Comparison of ENCODE assay signal across 8 cellular contexts in the genomic region with DNA sequence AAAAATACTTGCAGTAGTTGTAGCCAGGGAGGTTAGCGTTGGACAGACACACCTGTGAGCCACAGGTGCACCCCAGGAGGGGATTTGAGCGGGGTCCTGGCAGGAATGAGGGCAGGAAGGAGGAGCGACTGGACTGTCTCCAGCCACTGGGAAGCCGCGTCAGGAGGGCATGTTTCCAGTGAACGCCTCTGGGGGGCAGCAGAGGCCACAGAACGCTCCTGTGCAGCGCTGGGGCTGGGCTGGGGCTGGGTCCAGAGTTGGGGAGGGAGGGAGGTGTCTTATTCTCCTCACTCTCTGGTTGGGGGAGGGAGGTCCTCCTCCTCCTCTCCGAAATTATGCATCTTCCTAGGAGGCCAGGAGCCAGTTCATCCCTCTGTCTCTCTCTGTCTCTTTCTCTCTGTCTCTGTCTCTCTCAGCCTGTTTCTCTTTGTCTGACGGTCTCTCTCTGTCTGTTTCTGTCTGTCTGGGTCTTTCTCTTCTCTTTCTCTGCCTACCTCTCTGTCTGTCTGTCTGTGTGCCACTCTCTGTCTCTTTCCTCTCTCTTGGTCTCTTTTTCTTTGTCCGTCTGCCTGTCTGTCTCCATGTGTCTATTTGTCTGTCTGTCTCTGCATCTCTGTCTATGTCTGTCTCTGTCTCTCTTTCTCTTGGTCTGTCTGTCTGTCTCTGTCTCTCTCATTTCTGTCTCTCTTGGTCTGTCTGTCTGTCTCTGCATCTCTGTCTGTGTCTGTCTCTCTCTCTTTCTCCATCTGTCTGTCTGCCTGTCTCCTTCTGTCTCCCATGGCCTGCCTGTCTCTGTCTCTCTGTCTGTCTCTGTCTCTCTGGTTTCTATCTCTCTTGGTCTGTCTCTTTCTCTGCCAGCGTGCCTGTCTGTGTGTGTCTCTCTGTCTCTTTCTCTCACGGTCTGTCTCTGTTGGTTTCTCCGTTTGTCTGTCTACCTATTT. TPM values are rescaled to one million over a fixed set of nuclear protein-coding genes. Genes with fewer than 3 reads are reported as not detected.
DNase-seq lines count a peak whose midpoint lies in the region; ATAC-seq and TF ChIP-seq lines count a peak whose summit lies in the region.

No MANE protein-coding gene starts in this region.

- intact Hi-C loops in Calu3 (cut with micrococcal nuclease; ENCODE audit: unreplicated experiment) = loop anchor here (5.0 to 10.0 kb wide), 2 partner anchors 173 to 765 kb away; no protein-coding TSS in a partner anchor
- intact Hi-C loops in colonic mucosa (cut with DNase I) = loop anchor here (10.0 kb wide), 2 partner anchors 625 to 775 kb away; partner anchors contain the start of gene EIF3B

- peaks cover 62% of the 10 kb centered on the region for H3K27me3 Mint-ChIP-seq in Calu3 (ENCODE audit: unreplicated experiment)

- TF ChIP-seq CTCF in Calu3 (IDR thresholded peaks at IDR 0.05; ENCODE audit: unreplicated experiment) (peak; percentile 95), colonic mucosa (IDR thresholded peaks at IDR 0.05) (peak; percentile 72), liver (IDR thresholded peaks at IDR 0.05; ENCODE audit: low read depth, low read length, missing input control) (peak; percentile 74)

- TF ChIP-seq RAD21 in liver (IDR thresholded peaks at IDR 0.05) = peak; percentile 85 to 93

- H3K9me3 ChIP-seq in HAP-1 (no peaks in the 10 kb centered on the region), colonic mucosa (no peaks in the 10 kb centered on the region), liver (ENCODE audit: control insufficient read depth in 4 of 4, low read length in 3 of 4) (no peaks in the 10 kb centered on the region)

- in situ Hi-C loops in HAP-1 (cut with MboI; ENCODE audit: low sequenced_read_pairs) = no loop called here

- no TSS peak for BruUV-seq in Calu3 (replicated peaks; lab: Mats Ljungman, UMichigan)

- H3K27me3 ChIP-seq in HAP-1 (ENCODE audit: low read depth) (no peaks in the 10 kb centered on the region), colonic mucosa (no peaks in the 10 kb centered on the region), liver (ENCODE audit: control insufficient read depth in 4 of 4, insufficient read depth in 4 of 4, low read length in 3 of 4) (no peaks in the 10 kb centered on the region)

- no peaks in the 10 kb centered on the region for H3K36me3 ChIP-seq in HAP-1 (replicated peaks)
- no peaks in the 10 kb centered on the region for H3K36me3 ChIP-seq in colonic mucosa
- H3K36me3 ChIP-seq in liver (ENCODE audit: control insufficient read depth in 4 of 4, insufficient read depth in 3 of 4, low read depth in 1 of 4, low read length in 3 of 4) = no peaks in the 10 kb centered on the region

- ATAC-seq in GM19397 (IDR thresholded peaks at IDR 0.05; ENCODE audit: unreplicated experiment) = no peak

- H3K9ac ChIP-seq in colonic mucosa (ENCODE audit: low read depth in 2 of 2, low read length in 2 of 2) = no peak overlapping the region
- H3K9ac ChIP-seq in liver (ENCODE audit: low read depth in 1 of 2, low read length in 2 of 2) = no peak overlapping the region

- CTCF ChIA-PET in Calu3 (lab: Charles Lee) = interaction anchor here (0.6 to 1.0 kb wide), 4 partner anchors 12 to 629 kb away, joined by 3 to 6 read pairs (median 4); no protein-coding TSS in a partner anchor

- WGBS in liver = 29% methylated on average over 14 of the region's 14 CpGs

- no peak overlapping the region for H3K27ac Mint-ChIP-seq in Calu3 (ENCODE audit: unreplicated experiment)

- H3K4me3 ChIP-seq in HAP-1 (no peak overlapping the region), colonic mucosa (no peak overlapping the region), liver (ENCODE audit: low read depth in 1 of 3, low read length in 3 of 3) (no peak overlapping the region)

- no peak overlapping the region for H3K4me3 Mint-ChIP-seq in Calu3 (ENCODE audit: low read depth, unreplicated experiment)

- peak; percentile 91 for DNase-seq in Calu3
- DNase-seq in HAP-1 (ENCODE audit: low spot score in 2 of 2) = peak; percentile 59 to 87
- peak; percentile 65 for DNase-seq in NCI-H345 (lab: John Stamatoyannopoulos, UW)
- DNase-seq in activated CD4-positive, alpha-beta T cell treated with anti-CD3 and anti-CD28 coated beads for 48 hours = peak; percentile 81
- DNase-seq in colonic mucosa = peak; percentile 75
- DNase-seq in stimulated activated CD4-positive, alpha-beta T cell treated with anti-CD3 and anti-CD28 coated beads, TNF-alpha, amount 100 ng/mL, for 48 hours (ENCODE audit: low read depth in 3 of 3) = peak; percentile 43 to 57 (median 55)

- H3K4me1 ChIP-seq in HAP-1 = peaks cover 12% of the 10 kb centered on the region
- H3K4me1 ChIP-seq in colonic mucosa = no peaks in the 10 kb centered on the region
- peaks cover 0 to 5% (median 0%) of the 10 kb centered on the region in 4 donors for H3K4me1 ChIP-seq in liver (ENCODE audit: control insufficient read depth in 4 of 4, insufficient read depth in 4 of 4, low read length in 3 of 4)

- peaks cover 11% of the 10 kb centered on the region for H3K4me1 Mint-ChIP-seq in Calu3 (ENCODE audit: low read depth, unreplicated experiment)

- peaks cover 7% of the 10 kb centered on the region for H3K9me3 Mint-ChIP-seq in Calu3 (ENCODE audit: low read depth, unreplicated experiment)

- H3K36me3 Mint-ChIP-seq in Calu3 (ENCODE audit: insufficient read depth, unreplicated experiment) = no peaks in the 10 kb centered on the region

- no peak overlapping the region for H3K27ac ChIP-seq in colonic mucosa
- H3K27ac ChIP-seq in liver (ENCODE audit: low read depth in 1 of 2, low read length in 2 of 2) = no peak overlapping the region

TF ChIP-seq in liver, 16 proteins besides CTCF, POLR2A, EP300 and RAD21 (continues in another document):
- TF ChIP-seq, protein P1, sequence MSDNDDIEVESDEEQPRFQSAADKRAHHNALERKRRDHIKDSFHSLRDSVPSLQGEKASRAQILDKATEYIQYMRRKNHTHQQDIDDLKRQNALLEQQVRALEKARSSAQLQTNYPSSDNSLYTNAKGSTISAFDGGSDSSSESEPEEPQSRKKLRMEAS (IDR thresholded peaks at IDR 0.05) = no peak
- no peak for TF ChIP-seq FOXA2 (IDR thresholded peaks at IDR 0.05)
- TF ChIP-seq REST (IDR thresholded peaks at IDR 0.05) = no peak
- TF ChIP-seq JUND (IDR thresholded peaks at IDR 0.05) = no peak
- TF ChIP-seq HNF4A (conservative IDR thresholded peaks at IDR 0.05) = no peak
- no peak for TF ChIP-seq TAF1 (conservative IDR thresholded peaks at IDR 0.05)
- TF ChIP-seq, protein P2, sequence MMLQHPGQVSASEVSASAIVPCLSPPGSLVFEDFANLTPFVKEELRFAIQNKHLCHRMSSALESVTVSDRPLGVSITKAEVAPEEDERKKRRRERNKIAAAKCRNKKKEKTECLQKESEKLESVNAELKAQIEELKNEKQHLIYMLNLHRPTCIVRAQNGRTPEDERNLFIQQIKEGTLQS (IDR thresholded peaks at IDR 0.05) = no peak
- TF ChIP-seq GABPA (IDR thresholded peaks at IDR 0.05 in 1 of 2, conservative IDR thresholded peaks at IDR 0.05 in 1 of 2) = no peak
- TF ChIP-seq SP1 (IDR thresholded peaks at IDR 0.05) = no peak
- no peak for TF ChIP-seq RXRA (IDR thresholded peaks at IDR 0.05)
- no peak for TF ChIP-seq EGR1 (IDR thresholded peaks at IDR 0.05; ENCODE audit: low read depth in 2 of 2)
- TF ChIP-seq ZBTB33 (IDR thresholded peaks at IDR 0.05) = no peak
- no peak for TF ChIP-seq NR2F2 (IDR thresholded peaks at IDR 0.05)
- no peak for TF ChIP-seq YY1 (IDR thresholded peaks at IDR 0.05)

RNA-seq across cellular contexts. Expression of gene PSMG3, which starts 9.9 kb away (rescaled TPM):
- total RNA-seq in Calu3 (2022) = 64.0 and 67.2 TPM in 2 replicates
- total RNA-seq in colonic mucosa = 10 to 100 TPM; 28.7 to 45.8 TPM
- total RNA-seq in liver = 10 to 100 TPM; 10.1 to 10.3 TPM
- 10 to 100 TPM; 21.2 to 22.4 TPM for polyA plus RNA-seq in liver

RNA-seq across cellular contexts. Expression of gene TMEM184A, which starts 23.7 kb away (rescaled TPM):
- total RNA-seq in Calu3 (2022) = 61.9 and 75.8 TPM in 2 replicates
- 10 to 100 TPM; 35.8 to 54.3 TPM for total RNA-seq in colonic mucosa
- total RNA-seq in liver = 10 to 100 TPM in 1 of 2 donors, 1 to 10 TPM in 1; 1.6 to 11.7 TPM
- polyA plus RNA-seq in liver = 10 to 100 TPM; 11.1 to 12.6 TPM

RNA-seq across cellular contexts. Expression of gene MAFK, which starts 49.2 kb away (rescaled TPM):
- total RNA-seq in Calu3 (2022) (105 and 113 TPM in 2 replicates), colonic mucosa (10 to 100 TPM; 30.7 to 42.4 TPM), liver (1 to 10 TPM; 4.4 to 8.3 TPM)
- 1 to 10 TPM; 1.3 to 9.3 TPM for polyA plus RNA-seq in liver
